ENCODE assay signal across 12 cellular contexts in the genomic region with DNA sequence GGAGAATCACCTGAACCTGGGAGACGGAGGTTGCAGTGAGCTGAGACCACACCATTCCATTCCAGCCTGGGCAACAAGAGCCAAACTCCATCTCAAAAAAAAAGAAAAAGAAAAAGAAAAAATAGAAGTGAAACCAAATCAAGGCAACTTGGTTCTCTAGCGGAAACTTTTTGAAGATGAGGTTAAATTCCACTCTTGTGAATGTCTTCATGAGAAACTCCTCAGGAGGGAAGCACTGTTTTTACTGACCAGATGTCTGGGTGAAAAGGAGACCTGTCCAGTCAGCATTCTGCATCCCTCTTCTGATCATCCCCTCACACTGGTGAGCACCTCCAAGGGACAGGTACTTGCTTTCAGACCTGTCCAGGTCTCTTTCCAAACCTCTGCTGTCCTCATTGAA. TPM values are rescaled to one million over a fixed set of nuclear protein-coding genes. Genes with fewer than 3 reads are reported as not detected.
A peak's percentile ranks its signal among the peaks of the same experiment; 100 is the strongest.
DNase-seq lines count a peak whose midpoint lies in the region; ATAC-seq and TF ChIP-seq lines count a peak whose summit lies in the region.
"Had no signal": no experiment of that assay in that cellular context is flagged by ENCODE, and none has a peak within 500 bp of the region (broad histone marks: within the 10 kb centered on the region; RNA-seq: fewer than 3 reads in every experiment).

No MANE protein-coding gene starts in this region.

- no peaks in the 10 kb centered on the region for H3K36me3 Mint-ChIP-seq in chondrocyte (ENCODE audit: low read depth)
- H3K36me3 Mint-ChIP-seq in progenitor cell of endocrine pancreas (ENCODE audit: insufficient read depth) = no peaks in the 10 kb centered on the region

- ATAC-seq in HG03442 (IDR thresholded peaks at IDR 0.05; ENCODE audit: unreplicated experiment) = no peak

- TF ChIP-seq CTCF in chondrocyte (IDR thresholded peaks at IDR 0.05) = no peak
- no peak for TF ChIP-seq CTCF in progenitor cell of endocrine pancreas (IDR thresholded peaks at IDR 0.05; ENCODE audit: unreplicated experiment)

- peak overlapping the region; percentile 95 for H3K27ac Mint-ChIP-seq in chondrocyte (ENCODE audit: unreplicated experiment)
- H3K27ac Mint-ChIP-seq in progenitor cell of endocrine pancreas = peak overlapping the region; percentile 77

- H3K27me3 Mint-ChIP-seq in chondrocyte (ENCODE audit: low read depth) = no peaks in the 10 kb centered on the region
- H3K27me3 Mint-ChIP-seq in progenitor cell of endocrine pancreas = no peaks in the 10 kb centered on the region

- H3K4me1 Mint-ChIP-seq in chondrocyte (ENCODE audit: low read depth) (peaks cover 82% of the 10 kb centered on the region), progenitor cell of endocrine pancreas (ENCODE audit: low read depth) (peaks cover 57% of the 10 kb centered on the region)

- H3K4me3 Mint-ChIP-seq in chondrocyte (ENCODE audit: unreplicated experiment) = peak overlapping the region; percentile 45
- no peak overlapping the region for H3K4me3 Mint-ChIP-seq in progenitor cell of endocrine pancreas (ENCODE audit: low read depth)

- no peaks in the 10 kb centered on the region for H3K9me3 Mint-ChIP-seq in chondrocyte (ENCODE audit: low read depth)
- no peaks in the 10 kb centered on the region for H3K9me3 Mint-ChIP-seq in progenitor cell of endocrine pancreas (ENCODE audit: low read depth)

- DNase-seq in NOMO-1 treated with DMSO at 0.1 percent for 48 hours (lab: John Stamatoyannopoulos, UW; ENCODE audit: unreplicated experiment) (peak; percentile 57), NOMO-1 treated with dmso at 0.1 percent for 144 hours (lab: John Stamatoyannopoulos, UW; ENCODE audit: unreplicated experiment) (no peak), NAMALWA (ENCODE audit: low spot score) (peak; percentile 69), chondrocyte (ENCODE audit: low spot score) (no peak), progenitor cell of endocrine pancreas (ENCODE audit: low spot score, unreplicated experiment) (no peak), NCI-H82 (lab: John Stamatoyannopoulos, UW) (no peak), HuH-7.5 (ENCODE audit: low spot score) (no peak)
- DNase-seq: 8988T, foreskin melanocyte, NCI-H69, thyroid gland had no signal

RNA-seq across cellular contexts. Expression of a gene that starts 15.8 kb away (rescaled TPM):
- total RNA-seq in chondrocyte (83.8 to 108 TPM (median 104 TPM) in 3 replicates), progenitor cell of endocrine pancreas (144 and 148 TPM in 2 replicates)

Comparison
In these comparisons a context has a peak if more than half of its experiments do, and no peak if none do; other contexts are left out.
1. DNase-seq: peak in NOMO-1 treated with DMSO at 0.1 percent for 48 hours (single experiment) and NAMALWA (single experiment); none in NOMO-1 treated with dmso at 0.1 percent for 144 hours (single experiment), chondrocyte (single experiment), progenitor cell of endocrine pancreas (single experiment), NCI-H82 (single experiment) and HuH-7.5 (single experiment).